Comparison of ENCODE assay signal across 1 cellular context in the genomic region with DNA sequence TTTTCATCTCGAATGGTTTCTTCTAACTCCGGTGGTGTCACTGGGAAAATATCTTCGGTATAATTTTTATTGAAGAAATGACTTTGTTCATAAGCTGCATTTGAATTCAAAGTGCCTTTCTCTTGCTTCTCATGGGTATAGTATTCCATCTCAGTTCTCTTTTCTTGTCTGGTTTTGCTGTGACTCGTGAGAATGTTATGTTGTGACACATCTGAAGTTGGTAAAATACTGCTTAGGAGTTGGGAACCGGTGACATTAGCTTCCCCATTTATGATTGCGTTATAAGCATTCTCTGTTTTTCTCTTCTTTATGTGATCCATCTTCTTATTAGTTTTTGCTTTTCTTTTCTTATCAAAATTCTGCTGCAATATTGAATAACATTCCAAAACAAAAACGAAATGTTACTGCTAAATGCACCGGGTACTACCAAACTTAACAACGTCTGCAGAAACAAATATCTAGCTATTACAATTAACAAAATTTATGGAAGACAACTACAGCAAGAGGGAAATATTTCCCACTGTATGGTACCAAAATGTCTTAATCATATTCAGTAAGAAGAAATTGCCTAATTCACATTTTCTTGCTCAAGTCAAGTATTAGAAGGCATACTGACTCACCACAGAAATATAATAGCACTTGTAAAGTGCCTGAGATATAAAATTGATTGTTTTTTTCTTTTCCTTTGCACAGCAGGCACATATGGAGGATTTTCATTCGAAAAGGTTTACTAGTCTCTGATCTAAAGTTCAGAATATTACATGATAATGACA.
TF ChIP-seq lines count a peak whose summit lies in the region.

No MANE protein-coding gene starts in this region.

TF ChIP-seq in GM23338, 12 proteins besides CTCF, POLR2A, EP300 and RAD21 (continued from another document):
- TF ChIP-seq ZNF462 (CRISPR knock-in tag; IDR thresholded peaks at IDR 0.05) (no peak), STAT1 (IDR thresholded peaks at IDR 0.05; ENCODE audit: unreplicated experiment) (no peak)
- TF ChIP-seq, protein P1, sequence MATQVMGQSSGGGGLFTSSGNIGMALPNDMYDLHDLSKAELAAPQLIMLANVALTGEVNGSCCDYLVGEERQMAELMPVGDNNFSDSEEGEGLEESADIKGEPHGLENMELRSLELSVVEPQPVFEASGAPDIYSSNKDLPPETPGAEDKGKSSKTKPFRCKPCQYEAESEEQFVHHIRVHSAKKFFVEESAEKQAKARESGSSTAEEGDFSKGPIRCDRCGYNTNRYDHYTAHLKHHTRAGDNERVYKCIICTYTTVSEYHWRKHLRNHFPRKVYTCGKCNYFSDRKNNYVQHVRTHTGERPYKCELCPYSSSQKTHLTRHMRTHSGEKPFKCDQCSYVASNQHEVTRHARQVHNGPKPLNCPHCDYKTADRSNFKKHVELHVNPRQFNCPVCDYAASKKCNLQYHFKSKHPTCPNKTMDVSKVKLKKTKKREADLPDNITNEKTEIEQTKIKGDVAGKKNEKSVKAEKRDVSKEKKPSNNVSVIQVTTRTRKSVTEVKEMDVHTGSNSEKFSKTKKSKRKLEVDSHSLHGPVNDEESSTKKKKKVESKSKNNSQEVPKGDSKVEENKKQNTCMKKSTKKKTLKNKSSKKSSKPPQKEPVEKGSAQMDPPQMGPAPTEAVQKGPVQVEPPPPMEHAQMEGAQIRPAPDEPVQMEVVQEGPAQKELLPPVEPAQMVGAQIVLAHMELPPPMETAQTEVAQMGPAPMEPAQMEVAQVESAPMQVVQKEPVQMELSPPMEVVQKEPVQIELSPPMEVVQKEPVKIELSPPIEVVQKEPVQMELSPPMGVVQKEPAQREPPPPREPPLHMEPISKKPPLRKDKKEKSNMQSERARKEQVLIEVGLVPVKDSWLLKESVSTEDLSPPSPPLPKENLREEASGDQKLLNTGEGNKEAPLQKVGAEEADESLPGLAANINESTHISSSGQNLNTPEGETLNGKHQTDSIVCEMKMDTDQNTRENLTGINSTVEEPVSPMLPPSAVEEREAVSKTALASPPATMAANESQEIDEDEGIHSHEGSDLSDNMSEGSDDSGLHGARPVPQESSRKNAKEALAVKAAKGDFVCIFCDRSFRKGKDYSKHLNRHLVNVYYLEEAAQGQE (IDR thresholded peaks at IDR 0.05; ENCODE audit: unreplicated experiment): no peak
TF ChIP-seq in GM23338: peak in this region for 0.
